In genomic region chr15:47961401-47962090, GRCh38 we compare ENCODE assay signal across 8 cellular contexts.
A peak's percentile ranks its signal among the peaks of the same experiment; 100 is the strongest.
DNase-seq lines count a peak whose midpoint lies in the region; ATAC-seq and TF ChIP-seq lines count a peak whose summit lies in the region.

No MANE protein-coding gene starts in this region.

- H3K27me3 Mint-ChIP-seq in natural killer cell treated with Interleukin-12 subunit alpha and Interleukin-12 subunit beta and Interleukin-15 and Interleukin-18, amount 100 ng/mL, for 72 hours: peaks cover 2% of the 10 kb centered on the region in 2 donors
- H3K27me3 Mint-ChIP-seq in osteocyte (ENCODE audit: unreplicated experiment): peaks cover 8% of the 10 kb centered on the region

- TF ChIP-seq CTCF in osteocyte (IDR thresholded peaks at IDR 0.05): no peak

- H3K27ac Mint-ChIP-seq in natural killer cell treated with Interleukin-12 subunit alpha and Interleukin-12 subunit beta and Interleukin-15 and Interleukin-18, amount 100 ng/mL, for 72 hours: peak overlapping the region; percentile 14 to 38
- H3K27ac Mint-ChIP-seq in osteocyte (ENCODE audit: unreplicated experiment): no peak overlapping the region

- H3K36me3 Mint-ChIP-seq in natural killer cell treated with Interleukin-12 subunit alpha and Interleukin-12 subunit beta and Interleukin-15 and Interleukin-18, amount 100 ng/mL, for 72 hours: no peaks in the 10 kb centered on the region
- no peaks in the 10 kb centered on the region for H3K36me3 Mint-ChIP-seq in osteocyte (ENCODE audit: unreplicated experiment)

- DNase-seq in NCI-H1105 treated with DMSO at 0.1 percent for 48 hours (lab: John Stamatoyannopoulos, UW) (peak; percentile 38), NCI-H1105 (lab: John Stamatoyannopoulos, UW) (no peak), M059J (ENCODE audit: low read depth) (peak; percentile 26), LoVo (ENCODE audit: low spot score) (no peak), osteocyte (ENCODE audit: extremely low spot score, unreplicated experiment) (no peak), NCI-H1048 (lab: John Stamatoyannopoulos, UW) (no peak)
- DNase-seq in natural killer cell treated with Interleukin-12 subunit alpha and Interleukin-12 subunit beta and Interleukin-15 and Interleukin-18, amount 100 ng/mL, for 72 hours (ENCODE audit: low spot score): no peak

- peak overlapping the region; percentile 43 for H3K4me3 Mint-ChIP-seq in natural killer cell treated with Interleukin-12 subunit alpha and Interleukin-12 subunit beta and Interleukin-15 and Interleukin-18, amount 100 ng/mL, for 72 hours
- no peak overlapping the region for H3K4me3 Mint-ChIP-seq in osteocyte (ENCODE audit: unreplicated experiment)

- H3K4me1 Mint-ChIP-seq in natural killer cell treated with Interleukin-12 subunit alpha and Interleukin-12 subunit beta and Interleukin-15 and Interleukin-18, amount 100 ng/mL, for 72 hours (ENCODE audit: low read depth in 2 of 2): peaks cover 13 to 15% of the 10 kb centered on the region in 2 donors
- no peaks in the 10 kb centered on the region for H3K4me1 Mint-ChIP-seq in osteocyte (ENCODE audit: unreplicated experiment)

- ATAC-seq in HG02623 (IDR thresholded peaks at IDR 0.05; ENCODE audit: unreplicated experiment): peak; percentile 88
- ATAC-seq in natural killer cell treated with Interleukin-12 subunit alpha and Interleukin-12 subunit beta and Interleukin-15 and Interleukin-18, amount 100 ng/mL, for 72 hours: peak; percentile 81 to 88

- no peaks in the 10 kb centered on the region for H3K9me3 Mint-ChIP-seq in natural killer cell treated with Interleukin-12 subunit alpha and Interleukin-12 subunit beta and Interleukin-15 and Interleukin-18, amount 100 ng/mL, for 72 hours
- no peaks in the 10 kb centered on the region for H3K9me3 Mint-ChIP-seq in osteocyte (ENCODE audit: unreplicated experiment)

Comparison
In these comparisons a context has a peak if more than half of its experiments do, and no peak if none do; other contexts are left out.
1. DNase-seq: peak in NCI-H1105 treated with DMSO at 0.1 percent for 48 hours (single experiment) and M059J (single experiment); none in NCI-H1105 (single experiment), natural killer cell treated with Interleukin-12 subunit alpha and Interleukin-12 subunit beta and Interleukin-15 and Interleukin-18, amount 100 ng/mL, for 72 hours (single experiment), LoVo (single experiment), osteocyte (single experiment) and NCI-H1048 (single experiment).